In the genomic region with DNA sequence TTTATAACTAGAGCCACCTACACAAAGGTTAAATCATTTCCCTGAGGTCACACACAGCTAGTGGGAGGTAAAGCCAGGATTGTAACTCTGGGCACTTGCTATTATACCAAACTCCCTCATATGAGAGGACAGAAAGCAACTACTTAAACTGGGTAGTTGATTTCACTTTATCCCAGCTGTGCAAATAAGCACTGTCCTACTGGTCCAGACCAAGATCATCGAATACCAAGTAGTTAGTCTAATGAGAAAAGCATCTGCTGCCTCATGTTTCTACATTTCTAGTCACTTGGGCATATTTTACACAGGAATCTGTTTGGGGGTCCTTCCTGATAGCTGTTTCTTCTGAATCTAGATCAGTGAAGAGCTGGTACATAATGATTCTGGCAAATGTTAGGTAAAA, we compare ENCODE assay signal across 20 cellular contexts.
DNase-seq lines count a peak whose midpoint lies in the region; FAIRE-seq and TF ChIP-seq lines count a peak whose summit lies in the region.
"Had no signal": no experiment of that assay in that cellular context is flagged by ENCODE, and none has a peak within 500 bp of the region (broad histone marks: within the 10 kb centered on the region; RNA-seq: fewer than 3 reads in every experiment).

No MANE protein-coding gene starts in this region.

- TF ChIP-seq CTCF in vagina (IDR thresholded peaks at IDR 0.05) = no peak

- FAIRE-seq in HTR-8/SVneo (lab: Jason Lieb, UNC) = no peak
- FAIRE-seq: GM19239 had no signal

- H3K27ac ChIP-seq in vagina = no peak overlapping the region
- H3K27ac ChIP-seq: GM23248, SJSA1 had no signal

- no peaks in the 10 kb centered on the region for H3K9me3 ChIP-seq in vagina
- H3K9me3 ChIP-seq: BE2C, MG63, SJSA1 had no signal

- no peak for TF ChIP-seq POLR2A in vagina (IDR thresholded peaks at IDR 0.05)

- no peaks in the 10 kb centered on the region for H3K36me3 ChIP-seq in vagina
- H3K36me3 ChIP-seq: MG63, SJSA1 had no signal

- DNase-seq in AG20443 (ENCODE audit: low spot score) (peak; percentile 20), DMS53 treated with DMSO at 0.1 percent for 48 hours (lab: John Stamatoyannopoulos, UW; ENCODE audit: unreplicated experiment) (peak; percentile 62), NCI-H748 treated with DMSO at 0.1 percent for 48 hours (lab: John Stamatoyannopoulos, UW) (peak; percentile 7), fibroblast of peridontal ligament (ENCODE audit: extremely low read depth) (peak; percentile 19), vagina (ENCODE audit: extremely low spot score in 2 of 2) (no peak), HTR-8/SVneo (ENCODE audit: insufficient read length, low spot score) (no peak), COLO829 (ENCODE audit: low spot score) (no peak)
- DNase-seq: BE2C; Calu3; CD8-positive, alpha-beta memory T cell; GM23248; H7; KG1; MG63; NCI-H187; NCI-H2107; NCI-H526; T-helper 2 cell had no signal

- H3K4me1 ChIP-seq in vagina = no peaks in the 10 kb centered on the region
- H3K4me1 ChIP-seq: SJSA1 had no signal

- no peak overlapping the region for H3K4me3 ChIP-seq in vagina
- H3K4me3 ChIP-seq: GM23248, MG63, SJSA1 had no signal

- intact Hi-C loops in vagina (cut with DNase I) = no loop called here

- H3K27me3 ChIP-seq in vagina = no peaks in the 10 kb centered on the region
- H3K27me3 ChIP-seq: BE2C, MG63, SJSA1 had no signal

Comparison
In these comparisons a context has a peak if more than half of its experiments do, and no peak if none do; other contexts are left out.
1. DNase-seq: peak in AG20443 (single experiment), DMS53 treated with DMSO at 0.1 percent for 48 hours (single experiment), NCI-H748 treated with DMSO at 0.1 percent for 48 hours (single experiment) and fibroblast of peridontal ligament (single experiment); none in vagina (0 of 2), HTR-8/SVneo (single experiment) and COLO829 (single experiment).